29 cellular contexts compared by ENCODE assay signal in genomic region chr3:177396707-177397106, GRCh38.
DNase-seq lines count a peak whose midpoint lies in the region; TF ChIP-seq lines count a peak whose summit lies in the region.
"Had no signal": no experiment of that assay in that cellular context is flagged by ENCODE, and none has a peak within 500 bp of the region (broad histone marks: within the 10 kb centered on the region; RNA-seq: fewer than 3 reads in every experiment).

No MANE protein-coding gene starts in this region.

- no peaks in the 10 kb centered on the region for H3K9me3 ChIP-seq in HEK293 (ENCODE audit: control insufficient read depth, insufficient read depth, low read depth, low read length)
- H3K9me3 ChIP-seq: BE2C, gastroesophageal sphincter, thoracic aorta had no signal

- no peak overlapping the region for H3K4me3 ChIP-seq in HEK293 (ENCODE audit: low read depth, low read length)
- H3K4me3 ChIP-seq: gastroesophageal sphincter, lung, skin epidermis, thoracic aorta had no signal

- peaks cover 13% of the 10 kb centered on the region for H3K9me3 Mint-ChIP-seq in mesothelial cell of epicardium
- H3K9me3 Mint-ChIP-seq: activated B cell treated with CpG ODN at 0.5 μM for 24 hours; activated T-cell treated with anti-CD3 and anti-CD28 coated beads, Interleukin-2, amount 50 U/mL, for 24 hours; CD8-positive, alpha-beta memory T cell; stimulated activated naive CD8-positive, alpha-beta T cell treated with anti-CD3 and anti-CD28 coated beads, Interleukin-15, Interleukin-2, amounts not matched to agents 100 ng/mL and 50 ng/mL, for 24 hours had no signal

- H3K36me3 Mint-ChIP-seq in mesothelial cell of epicardium: peaks cover 6% of the 10 kb centered on the region
- H3K36me3 Mint-ChIP-seq: CD8-positive, alpha-beta memory T cell had no signal

- CTCF ChIA-PET in HEK293 (lab: Yijun Ruan, JAX): no interaction called here

- 0 out of 2 replicates have a peak, but pooled peaks cover 3% of the 10 kb centered on the region for H3K4me1 ChIP-seq in HEK293 (ENCODE audit: control insufficient read depth, insufficient read depth, low read length)
- H3K4me1 ChIP-seq: gastroesophageal sphincter had no signal

- H3K27ac ChIP-seq in 22Rv1: peak overlapping the region; percentile 48
- no peak overlapping the region for H3K27ac ChIP-seq in HEK293 (ENCODE audit: extremely low read depth, low read depth, low read length)
- H3K27ac ChIP-seq: gastroesophageal sphincter, HL-60, skin epidermis, thoracic aorta had no signal

- H3K4me3 Mint-ChIP-seq in mesothelial cell of epicardium: no peak overlapping the region
- H3K4me3 Mint-ChIP-seq: activated B cell treated with CpG ODN at 0.5 μM for 24 hours; activated naive CD8-positive, alpha-beta T cell; activated T-cell treated with anti-CD3 and anti-CD28 coated beads, Interleukin-2, amount 50 U/mL, for 24 hours; nephron progenitor cell; stimulated activated naive CD8-positive, alpha-beta T cell treated with anti-CD3 and anti-CD28 coated beads, Interleukin-15, Interleukin-2, amounts not matched to agents 100 ng/mL and 50 ng/mL, for 24 hours had no signal

- H3K27me3 Mint-ChIP-seq in mesothelial cell of epicardium (ENCODE audit: low read depth): no peaks in the 10 kb centered on the region
- H3K27me3 Mint-ChIP-seq: activated B cell treated with CpG ODN at 0.5 μM for 24 hours; activated naive CD8-positive, alpha-beta T cell; activated T-cell treated with anti-CD3 and anti-CD28 coated beads, Interleukin-2, amount 50 U/mL, for 24 hours; stimulated activated naive CD8-positive, alpha-beta T cell treated with anti-CD3 and anti-CD28 coated beads, Interleukin-15, Interleukin-2, amounts not matched to agents 100 ng/mL and 50 ng/mL, for 24 hours had no signal

- H3K4me1 Mint-ChIP-seq in mesothelial cell of epicardium: peaks cover 13% of the 10 kb centered on the region
- H3K4me1 Mint-ChIP-seq: activated B cell treated with CpG ODN at 0.5 μM for 24 hours, nephron progenitor cell had no signal

- H3K36me3 ChIP-seq in HEK293 (ENCODE audit: control insufficient read depth in 2 of 2, insufficient read depth in 1 of 2, low read length in 2 of 2): no peaks in the 10 kb centered on the region
- H3K36me3 ChIP-seq: BE2C, gastroesophageal sphincter, thoracic aorta had no signal

- TF ChIP-seq CTCF in 22Rv1 (IDR thresholded peaks at IDR 0.05) (no peak), HEK293 (tag by site-specific recombination; IDR thresholded peaks at IDR 0.05) (no peak), mesothelial cell of epicardium (IDR thresholded peaks at IDR 0.05; ENCODE audit: unreplicated experiment) (no peak)

- H3K27ac Mint-ChIP-seq in mesothelial cell of epicardium: peak overlapping the region; percentile 32
- H3K27ac Mint-ChIP-seq: activated B cell treated with CpG ODN at 0.5 μM for 24 hours; activated naive CD8-positive, alpha-beta T cell; activated T-cell treated with anti-CD3 and anti-CD28 coated beads, Interleukin-2, amount 50 U/mL, for 24 hours; CD8-positive, alpha-beta memory T cell; nephron progenitor cell; stimulated activated naive CD8-positive, alpha-beta T cell treated with anti-CD3 and anti-CD28 coated beads, Interleukin-15, Interleukin-2, amounts not matched to agents 100 ng/mL and 50 ng/mL, for 24 hours had no signal

- POLR2A ChIA-PET in HEK293 (lab: Yijun Ruan, JAX): interaction anchor here (0.6 kb wide), 1 partner anchor 216 kb away, joined by 3 read pairs; no protein-coding TSS in a partner anchor

- peak; percentile 46 for DNase-seq in SK-N-DZ (ENCODE audit: low spot score)
- no peak for DNase-seq in mesothelial cell of epicardium (ENCODE audit: low spot score in 2 of 2, unreplicated experiment in 2 of 2)
- DNase-seq in COR-L47 (lab: John Stamatoyannopoulos, UW): no peak
- DNase-seq in SW480 (ENCODE audit: low spot score): no peak
- DNase-seq in NCI-H2081 (lab: John Stamatoyannopoulos, UW): no peak
- DNase-seq: ACHN; activated B cell treated with CpG ODN at 0.5 μM for 24 hours; activated CD4-positive, alpha-beta T cell treated with anti-CD3 and anti-CD28 coated beads, Interleukin-2, amount 50 U/mL, for 1 hour; activated effector memory CD4-positive, alpha-beta T cell treated with anti-CD3 and anti-CD28 coated beads, Interleukin-2, amount 50 U/mL, for 16 hours; activated T-cell treated with anti-CD3 and anti-CD28 coated beads, Interleukin-2, amount 50 U/mL, for 24 hours; anterior cingulate cortex; BE2C; CD8-positive, alpha-beta memory T cell; hippocampal formation; KG1; NCI-H1417; NCI-H526; nephron progenitor cell; SIG-M5; T-helper 1 cell had no signal

TF ChIP-seq in HEK293, 187 proteins besides CTCF, POLR2A, EP300 and RAD21:
- TF ChIP-seq ZNF670 (tag by site-specific recombination; IDR thresholded peaks at IDR 0.05; ENCODE audit: low read depth) (no peak), ZNF521 (tag by site-specific recombination; IDR thresholded peaks at IDR 0.05) (no peak), ZNF274 (IDR thresholded peaks at IDR 0.05; ENCODE audit: low read length) (no peak), ZNF274 (tag by site-specific recombination; IDR thresholded peaks at IDR 0.05; ENCODE audit: borderline replicate concordance) (no peak), ZNF146 (tag by site-specific recombination; IDR thresholded peaks at IDR 0.05) (no peak), FEZF1 (tag by site-specific recombination; IDR thresholded peaks at IDR 0.05) (0 out of 2 replicates have a peak, but pooled peaks have one; percentile 9), PRDM6 (tag by site-specific recombination; IDR thresholded peaks at IDR 0.05) (peak; percentile 55), ZNF214 (tag by site-specific recombination; IDR thresholded peaks at IDR 0.05; ENCODE audit: borderline replicate concordance) (no peak), TRIM28 (IDR thresholded peaks at IDR 0.05; ENCODE audit: borderline replicate concordance, low read length) (peak; percentile 44; the same call in 1 of the 2 replicates)
